Comparison of ENCODE assay signal across 9 cellular contexts in genomic region chr13:33194820-33195692, GRCh38.
DNase-seq lines count a peak whose midpoint lies in the region; ATAC-seq and TF ChIP-seq lines count a peak whose summit lies in the region.
"Had no signal": no experiment of that assay in that cellular context is flagged by ENCODE, and none has a peak within 500 bp of the region (broad histone marks: within the 10 kb centered on the region; RNA-seq: fewer than 3 reads in every experiment).

No MANE protein-coding gene starts in this region.

- H3K27me3 Mint-ChIP-seq in chondrocyte (ENCODE audit: low read depth), result no peaks in the 10 kb centered on the region
- H3K27me3 Mint-ChIP-seq in naive thymus-derived CD8-positive, alpha-beta T cell, result peaks cover 0 to 10% (median 3%) of the 10 kb centered on the region in 5 donors

- H2AFZ ChIP-seq in parathyroid adenoma, result no peak overlapping the region

- DNase-seq in BE2C (peak; percentile 79), chondrocyte (ENCODE audit: low spot score) (no peak), NCI-H2029 treated with DMSO at 0.1 percent for 48 hours (lab: John Stamatoyannopoulos, UW) (no peak), HK-2 (ENCODE audit: unreplicated experiment) (no peak)
- DNase-seq in naive thymus-derived CD8-positive, alpha-beta T cell, result no peak

- H3K36me3 ChIP-seq in BE2C, result no peaks in the 10 kb centered on the region
- H3K36me3 ChIP-seq in parathyroid adenoma (ENCODE audit: control insufficient read depth, insufficient read depth, low read length), result no peaks in the 10 kb centered on the region

- peak overlapping the region; percentile 43 for H3K4me3 Mint-ChIP-seq in chondrocyte (ENCODE audit: unreplicated experiment)
- H3K4me3 Mint-ChIP-seq in naive thymus-derived CD8-positive, alpha-beta T cell, result no peak overlapping the region

- no peaks in the 10 kb centered on the region for H3K27me3 ChIP-seq in BE2C
- H3K27me3 ChIP-seq in parathyroid adenoma (ENCODE audit: control insufficient read depth, insufficient read depth, low read length), result no peaks in the 10 kb centered on the region

- H3K4me3 ChIP-seq in BE2C (ENCODE audit: low read depth, low read length) (peak overlapping the region; percentile 29), parathyroid adenoma (ENCODE audit: low read depth, low read length) (no peak overlapping the region)

- TF ChIP-seq CTCF in BE2C (IDR thresholded peaks at IDR 0.05; ENCODE audit: low read depth, low read length), result no peak
- TF ChIP-seq CTCF in chondrocyte (IDR thresholded peaks at IDR 0.05), result no peak
- TF ChIP-seq CTCF in parathyroid adenoma (IDR thresholded peaks at IDR 0.05), result no peak

- H3K9me3 Mint-ChIP-seq in chondrocyte (ENCODE audit: low read depth), result no peaks in the 10 kb centered on the region
- H3K9me3 Mint-ChIP-seq in naive thymus-derived CD8-positive, alpha-beta T cell, result peaks cover 0 to 2% (median 0%) of the 10 kb centered on the region in 9 donors

- no peak overlapping the region for H3K9ac ChIP-seq in parathyroid adenoma

- peaks cover 80% of the 10 kb centered on the region for H3K4me1 Mint-ChIP-seq in chondrocyte (ENCODE audit: low read depth)
- peaks cover 0 to 8% (median 3%) of the 10 kb centered on the region in 4 donors for H3K4me1 Mint-ChIP-seq in naive thymus-derived CD8-positive, alpha-beta T cell

- peak overlapping the region; percentile 19 for H3K4me2 ChIP-seq in parathyroid adenoma (ENCODE audit: low read length)

- peaks cover 25% of the 10 kb centered on the region for H3K4me1 ChIP-seq in BE2C
- peaks cover 26% of the 10 kb centered on the region for H3K4me1 ChIP-seq in parathyroid adenoma

- H3K9me3 ChIP-seq in BE2C (no peaks in the 10 kb centered on the region), parathyroid adenoma (ENCODE audit: control insufficient read depth, low read length) (no peaks in the 10 kb centered on the region)

- H3K79me2 ChIP-seq in parathyroid adenoma, result peaks cover 13% of the 10 kb centered on the region

- H3K27ac Mint-ChIP-seq in chondrocyte (ENCODE audit: unreplicated experiment), result peak overlapping the region; percentile 97
- no peak overlapping the region for H3K27ac Mint-ChIP-seq in naive thymus-derived CD8-positive, alpha-beta T cell

- peaks cover 4% of the 10 kb centered on the region for H3K36me3 Mint-ChIP-seq in chondrocyte (ENCODE audit: low read depth)
- no peaks in the 10 kb centered on the region for H3K36me3 Mint-ChIP-seq in naive thymus-derived CD8-positive, alpha-beta T cell

- peak overlapping the region; percentile 11 for H3K27ac ChIP-seq in parathyroid adenoma

- POLR2A ChIA-PET in naive thymus-derived CD8-positive, alpha-beta T cell (lab: Charles Lee), result no interaction called here

- ATAC-seq in GM19463 (IDR thresholded peaks at IDR 0.05; ENCODE audit: unreplicated experiment) (peak; percentile 77), HG03442 (IDR thresholded peaks at IDR 0.05; ENCODE audit: unreplicated experiment) (peak; percentile 88)
- no peak for ATAC-seq in naive thymus-derived CD8-positive, alpha-beta T cell
- ATAC-seq: HCT116 had no signal

Comparison
In these comparisons a context has a peak if more than half of its experiments do, and no peak if none do; other contexts are left out.
1. ATAC-seq: peak in GM19463 (single experiment) and HG03442 (single experiment); none in naive thymus-derived CD8-positive, alpha-beta T cell (0 of 2).